27 cellular contexts compared by ENCODE assay signal in the genomic region with DNA sequence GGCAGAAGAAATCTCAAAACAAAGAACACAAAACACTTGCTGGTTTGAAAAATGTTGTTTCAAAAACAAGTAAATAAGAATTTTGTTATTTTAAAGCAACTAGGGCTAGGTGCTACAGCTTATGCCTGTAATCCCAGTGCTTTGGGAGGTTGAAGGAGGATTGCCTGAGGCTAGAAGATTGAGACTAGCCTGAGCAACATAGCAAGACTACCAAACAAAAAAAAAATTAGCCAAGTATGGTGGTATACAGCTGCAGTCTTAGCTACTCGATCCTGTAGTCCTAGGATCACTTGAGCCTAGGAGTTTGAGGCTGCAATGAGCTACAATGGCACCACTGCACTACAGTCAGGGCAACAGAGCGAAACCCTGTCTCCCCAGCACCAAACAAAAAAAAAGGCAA. TPM values are rescaled to one million over a fixed set of nuclear protein-coding genes. Genes with fewer than 3 reads are reported as not detected.
DNase-seq lines count a peak whose midpoint lies in the region; ATAC-seq and TF ChIP-seq lines count a peak whose summit lies in the region.
"Had no signal": no experiment of that assay in that cellular context is flagged by ENCODE, and none has a peak within 500 bp of the region (broad histone marks: within the 10 kb centered on the region; RNA-seq: fewer than 3 reads in every experiment).

No MANE protein-coding gene starts in this region.

- H3K4me3 ChIP-seq in trophoblast cell (ENCODE audit: low read depth, low read length) (no peak overlapping the region), body of pancreas (no peak overlapping the region)
- H3K4me3 ChIP-seq: A549; BLaER1; BLaER1 treated with 17β-estradiol and CSF1 and Interleukin-3, amounts not matched to agents 10 nM and 100 nM had no signal

- no peak overlapping the region for H4K8ac ChIP-seq in trophoblast cell (ENCODE audit: low read depth, low read length)

- H2AFZ ChIP-seq in trophoblast cell (ENCODE audit: insufficient read depth, low read length, poor library complexity) = no peak overlapping the region

- H3K27me3 ChIP-seq in trophoblast cell (ENCODE audit: insufficient read depth, low read length) = no peaks in the 10 kb centered on the region
- no peaks in the 10 kb centered on the region for H3K27me3 ChIP-seq in body of pancreas
- H3K27me3 ChIP-seq: BE2C; BLaER1; BLaER1 treated with 17β-estradiol and CSF1 and Interleukin-3, amounts not matched to agents 10 nM and 100 nM had no signal

- H4K91ac ChIP-seq in trophoblast cell (ENCODE audit: low read depth, low read length) = no peak overlapping the region

- no peak overlapping the region for H3K14ac ChIP-seq in trophoblast cell (ENCODE audit: low read length)

- no CpG with 5 or more reads among the region's 2 CpGs for WGBS in trophoblast cell (ENCODE audit: extremely low coverage, insufficient coverage, insufficient read length)
- 92 to 93% methylated on average over 2 of the region's 2 CpGs for WGBS in body of pancreas, 2 donors

- H3K18ac ChIP-seq in trophoblast cell (ENCODE audit: low read length) = no peak overlapping the region

- H2BK5ac ChIP-seq in trophoblast cell (ENCODE audit: low read depth, low read length, poor library complexity) = no peak overlapping the region

- no peak overlapping the region for H2AK5ac ChIP-seq in trophoblast cell (ENCODE audit: low read length)

- H3K27ac ChIP-seq in trophoblast cell (ENCODE audit: low read depth, low read length) (no peak overlapping the region), body of pancreas (no peak overlapping the region)
- H3K27ac ChIP-seq: 22Rv1, A549, BLaER1, C4-2B had no signal

- ATAC-seq in body of pancreas = no peak
- ATAC-seq: A549; CD8-positive, alpha-beta T cell had no signal

- intact Hi-C loops in body of pancreas (cut with DNase I) = no loop called here

- H2BK120ac ChIP-seq in trophoblast cell (ENCODE audit: insufficient read depth, low read length, poor library complexity) = no peak overlapping the region

- no peak for TF ChIP-seq POLR2A in body of pancreas (IDR thresholded peaks at IDR 0.05)

- no peak overlapping the region for H2BK12ac ChIP-seq in trophoblast cell (ENCODE audit: low read length)

- peaks cover 0 to 1% of the 10 kb centered on the region in 2 experiments for H3K4me1 ChIP-seq in trophoblast cell (ENCODE audit: control insufficient read depth in 1 of 2, insufficient read depth in 2 of 2, low read length in 2 of 2)
- H3K4me1 ChIP-seq in body of pancreas = peaks cover 9% of the 10 kb centered on the region
- H3K4me1 ChIP-seq: A549, BE2C, BLaER1, Caco-2 had no signal

- H3K9me3 ChIP-seq in trophoblast cell (ENCODE audit: insufficient read depth, low read depth, low read length) (no peaks in the 10 kb centered on the region), body of pancreas (no peaks in the 10 kb centered on the region)
- H3K9me3 ChIP-seq: A549, BE2C, Caco-2 had no signal

- no peak for TF ChIP-seq CTCF in body of pancreas (IDR thresholded peaks at IDR 0.05)

- H3K4ac ChIP-seq in trophoblast cell (ENCODE audit: low read depth, low read length) = no peak overlapping the region

- no peak overlapping the region for H3K4me2 ChIP-seq in trophoblast cell (ENCODE audit: low read length)
- H3K4me2 ChIP-seq: A549, BLaER1 had no signal

- peak; percentile 50 to 94 for DNase-seq in trophoblast cell
- no peak for DNase-seq in body of pancreas
- DNase-seq: 8988T; ACHN; AML-193; BE2C; C1 segment of cervical spinal cord; Caco-2; Calu3; CD4-positive, alpha-beta memory T cell; CD4-positive, alpha-beta T cell; CD4-positive, CD25-positive, alpha-beta regulatory T cell; CD8-positive, alpha-beta memory T cell; CD8-positive, alpha-beta T cell; COR-L47; DMS 273 treated with DMSO at 0.1 percent for 48 hours; DMS153; DMS53; DMS79; DMS79 treated with DMSO at 0.1 percent for 48 hours; DND-41; EL had no signal

- no peaks in the 10 kb centered on the region for H3K79me2 ChIP-seq in trophoblast cell (ENCODE audit: control insufficient read depth, insufficient read depth, low read length, poor library complexity)

- no peaks in the 10 kb centered on the region for H3K79me1 ChIP-seq in trophoblast cell (ENCODE audit: low read length)

- H3K36me3 ChIP-seq in trophoblast cell (ENCODE audit: control insufficient read depth in 1 of 2, insufficient read depth in 2 of 2, low read length in 2 of 2) (no peaks in the 10 kb centered on the region), body of pancreas (replicated peaks in 1 of 2; ENCODE audit: insufficient read depth in 1 of 2, low read depth in 2 of 2) (no peaks in the 10 kb centered on the region)
- H3K36me3 ChIP-seq: BE2C had no signal

- no peak overlapping the region for H3K23ac ChIP-seq in trophoblast cell (ENCODE audit: low read length)

- H4K12ac ChIP-seq in trophoblast cell (ENCODE audit: low read depth, low read length) = no peak overlapping the region

- no peak overlapping the region for H3K9ac ChIP-seq in trophoblast cell (ENCODE audit: low read length)
- H3K9ac ChIP-seq: BLaER1; BLaER1 treated with 17β-estradiol and CSF1 and Interleukin-3, amounts not matched to agents 10 nM and 100 nM had no signal

RNA-seq across cellular contexts. Expression of gene MTERF2, which starts 32.6 kb away (rescaled TPM):
- 4.7 and 5.4 TPM in 2 replicates for polyA plus RNA-seq in trophoblast cell (2013)
- total RNA-seq in body of pancreas = 10 to 100 TPM; 24.1 to 32.9 TPM

Comparison
In these comparisons a context has a peak if more than half of its experiments do, and no peak if none do; other contexts are left out.
1. DNase-seq: peak in trophoblast cell (2 of 2); none in body of pancreas (0 of 4).